ENCODE assay signal across 9 cellular contexts in the genomic region with DNA sequence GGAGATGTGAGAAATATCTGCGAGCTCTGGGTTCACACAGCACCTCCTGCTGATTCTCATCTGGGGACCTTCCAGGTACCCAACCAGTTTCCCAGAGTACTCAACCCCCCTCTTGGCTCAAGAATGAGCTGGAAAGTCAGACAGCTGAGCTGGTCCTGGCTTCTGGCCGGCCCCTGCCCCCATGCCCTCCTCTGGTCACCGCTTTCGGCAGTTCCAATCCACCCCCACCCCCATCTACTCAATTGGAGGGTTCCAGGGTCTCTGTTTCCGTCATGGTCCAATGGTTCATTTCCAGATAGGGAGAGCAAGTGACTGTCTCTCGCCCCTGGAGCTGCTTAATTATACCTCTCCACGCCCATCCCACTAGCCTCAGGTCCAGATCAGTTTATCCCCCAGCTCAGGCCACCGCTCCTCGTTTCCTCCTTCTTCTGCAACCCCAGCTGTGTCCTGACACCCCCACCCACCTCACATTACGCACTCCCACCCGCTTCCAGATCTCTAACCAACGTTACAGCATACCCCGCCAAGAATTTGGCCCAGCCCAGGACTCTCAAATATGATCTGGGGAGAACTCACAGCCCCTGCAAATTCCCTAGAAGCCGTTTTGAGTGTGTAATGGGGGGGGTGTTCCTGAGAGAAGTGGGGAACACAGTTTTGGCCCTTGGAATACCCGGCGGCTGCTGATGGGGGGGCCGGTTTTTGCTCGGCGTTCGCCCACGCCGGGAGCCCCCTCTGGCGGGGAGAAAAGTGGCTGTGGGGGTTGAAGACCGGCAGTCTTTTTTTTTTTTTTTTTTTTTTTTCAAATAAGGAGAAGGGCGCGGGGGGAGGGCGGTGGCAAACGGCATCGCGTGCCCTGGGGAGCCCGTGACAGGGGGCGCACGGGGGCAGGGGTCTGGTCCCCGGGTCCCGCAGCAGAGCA. TPM values are rescaled to one million over a fixed set of nuclear protein-coding genes. Genes with fewer than 3 reads are reported as not detected.
DNase-seq lines count a peak whose midpoint lies in the region; ATAC-seq, FAIRE-seq and TF ChIP-seq lines count a peak whose summit lies in the region.
"Had no signal": no experiment of that assay in that cellular context is flagged by ENCODE, and none has a peak within 500 bp of the region (broad histone marks: within the 10 kb centered on the region; RNA-seq: fewer than 3 reads in every experiment).

No MANE protein-coding gene starts in this region.

- H2AFZ ChIP-seq in endothelial cell of umbilical vein (ENCODE audit: low read depth, low read length), result no peak overlapping the region

- POLR2A ChIA-PET in endothelial cell of umbilical vein (lab: Charles Lee), result interaction anchor here (0.8 kb wide), 1 partner anchor 9 kb away, joined by 5 read pairs; no protein-coding TSS in a partner anchor

- intact Hi-C loops in left ventricle myocardium inferior (cut with micrococcal nuclease) (no loop called here), left ventricle myocardium superior (cut with micrococcal nuclease) (no loop called here), endothelial cell of umbilical vein (cut with micrococcal nuclease) (loop anchor here (5.0 kb wide), 1 partner anchor 149 kb away; a partner anchor contains a TSS)

- no peaks in the 10 kb centered on the region for H4K20me1 ChIP-seq in endothelial cell of umbilical vein (replicated peaks; ENCODE audit: control insufficient read depth, extremely low read depth, insufficient read depth, low read length)

- H3K4me2 ChIP-seq in endothelial cell of umbilical vein (ENCODE audit: insufficient read depth, low read length), result no peak overlapping the region

- no peak for TF ChIP-seq CTCF in left ventricle myocardium inferior (IDR thresholded peaks at IDR 0.05; ENCODE audit: borderline replicate concordance)
- TF ChIP-seq CTCF in endothelial cell of umbilical vein (IDR thresholded peaks at IDR 0.05; ENCODE audit: extremely low read depth in 1 of 2, insufficient read depth in 1 of 2, low read depth in 1 of 2, low read length in 2 of 2), result no peak

- no peak for FAIRE-seq in endothelial cell of umbilical vein (lab: Jason Lieb, UNC)
- FAIRE-seq: frontal cortex had no signal

- CTCF ChIA-PET in endothelial cell of umbilical vein (lab: Charles Lee), result interaction anchor here (0.7 to 7.5 kb wide), 5 partner anchors 8 to 160 kb away, joined by 3 to 108 read pairs (median 4); a partner anchor contains a TSS

- H3K4me3 ChIP-seq in left ventricle myocardium inferior, result peak overlapping the region; percentile 50
- no peak overlapping the region for H3K4me3 ChIP-seq in endothelial cell of umbilical vein (replicated peaks in 1 of 3; ENCODE audit: insufficient read depth in 1 of 3, low read depth in 1 of 3, low read length in 3 of 3)

- no TSS peak for BruUV-seq in endothelial cell of umbilical vein (replicated peaks; lab: Mats Ljungman, UMichigan)

- H3K9ac ChIP-seq in endothelial cell of umbilical vein (replicated peaks; ENCODE audit: extremely low read depth, insufficient read depth, low read length), result no peak overlapping the region

- H3K9me1 ChIP-seq in endothelial cell of umbilical vein (replicated peaks; ENCODE audit: control insufficient read depth, extremely low read depth, insufficient read depth, low read length), result no peaks in the 10 kb centered on the region

- dilution Hi-C loops in endothelial cell of umbilical vein (cut with MboI; ENCODE audit: extremely low pct_ligation_motif_present, low sequenced_read_pairs), result no loop called here

- ATAC-seq in left ventricle myocardium superior, result no peak
- ATAC-seq in HG03354 (IDR thresholded peaks at IDR 0.05; ENCODE audit: poor library complexity, severe bottlenecking, unreplicated experiment), result no peak

- H3K79me2 ChIP-seq in endothelial cell of umbilical vein (ENCODE audit: control insufficient read depth, insufficient read depth, low read length), result no peaks in the 10 kb centered on the region

- TF ChIP-seq POLR2A in endothelial cell of umbilical vein (IDR thresholded peaks at IDR 0.05; ENCODE audit: low read depth, low read length), result no peak

- H3K4me1 ChIP-seq in left ventricle myocardium inferior (peaks cover 45% of the 10 kb centered on the region), endothelial cell of umbilical vein (ENCODE audit: control insufficient read depth, extremely low read depth, insufficient read depth, low read length) (peaks cover 14% of the 10 kb centered on the region)

- H3K27me3 ChIP-seq in left ventricle myocardium inferior (ENCODE audit: low read depth), result peaks cover 76% of the 10 kb centered on the region
- peaks cover 46 to 49% of the 10 kb centered on the region in 2 experiments for H3K27me3 ChIP-seq in endothelial cell of umbilical vein (ENCODE audit: control insufficient read depth in 2 of 2, insufficient read depth in 2 of 2, low read length in 2 of 2)

- H3K9me3 ChIP-seq in left ventricle myocardium inferior (replicated peaks) (no peaks in the 10 kb centered on the region), endothelial cell of umbilical vein (replicated peaks; ENCODE audit: control insufficient read depth, insufficient read depth, low read length) (no peaks in the 10 kb centered on the region)

- H3K36me3 ChIP-seq in left ventricle myocardium inferior (no peaks in the 10 kb centered on the region), endothelial cell of umbilical vein (ENCODE audit: control insufficient read depth in 2 of 2, extremely low read depth in 1 of 2, insufficient read depth in 2 of 2, low read length in 2 of 2) (no peaks in the 10 kb centered on the region)

- H3K27ac ChIP-seq in left ventricle myocardium inferior (replicated peaks), result no peak overlapping the region
- H3K27ac ChIP-seq in endothelial cell of umbilical vein (ENCODE audit: insufficient read depth, low read depth, low read length), result no peak overlapping the region

- DNase-seq in left ventricle myocardium inferior (no peak), left ventricle myocardium superior (no peak), OCI-M2 (lab: John Stamatoyannopoulos, UW; ENCODE audit: unreplicated experiment) (peak; percentile 99), endothelial cell of umbilical vein (ENCODE audit: low read depth, low spot score) (no peak), HCEC 1CT (no peak), kidney tubule cell (ENCODE audit: low spot score) (no peak), SIG-M5 (lab: John Stamatoyannopoulos, UW) (no peak)

TF ChIP-seq in endothelial cell of umbilical vein, 7 proteins besides CTCF, POLR2A, EP300 and RAD21:
- TF ChIP-seq EZH2 (IDR thresholded peaks at IDR 0.05; ENCODE audit: borderline replicate concordance, low read depth, low read length, severe bottlenecking), result peak; percentile 61
- no peak for TF ChIP-seq MYC (IDR thresholded peaks at IDR 0.05; ENCODE audit: low read depth, low read length)

RNA-seq across cellular contexts. Expression of a gene that starts 1.8 kb away (rescaled TPM):
- total RNA-seq in left ventricle myocardium inferior (20.0 TPM), left ventricle myocardium superior (36.1 TPM), endothelial cell of umbilical vein (9.9 and 10.0 TPM in 2 replicates)
- polyA plus RNA-seq in endothelial cell of umbilical vein, result 3.7 and 3.8 TPM in 2 replicates
- 4.3 and 5.1 TPM in 2 replicates for polyA plus RNA-seq in endothelial cell of umbilical vein (2011; cell fraction: cytosol; rRNA removed)
- polyA plus RNA-seq in endothelial cell of umbilical vein (2011; cell fraction: nucleus; rRNA removed), result 5.6 and 5.7 TPM in 2 replicates
- polyA plus RNA-seq in endothelial cell of umbilical vein (2012), result 6.1 and 7.9 TPM in 2 replicates
- 3.7 and 5.0 TPM in 2 replicates for polyA minus RNA-seq in endothelial cell of umbilical vein
- 0.92 TPM for polyA minus RNA-seq in endothelial cell of umbilical vein (2011; cell fraction: cytosol; rRNA and poly(A)+ RNA removed)
- polyA minus RNA-seq in endothelial cell of umbilical vein (2011; cell fraction: nucleus; rRNA and poly(A)+ RNA removed), result 3.0 and 4.9 TPM in 2 replicates

RNA-seq across cellular contexts. Expression of a gene that starts 15.2 kb away (rescaled TPM):
- total RNA-seq in left ventricle myocardium inferior (142 TPM), left ventricle myocardium superior (157 TPM), endothelial cell of umbilical vein (275 and 300 TPM in 2 replicates)
- polyA plus RNA-seq in endothelial cell of umbilical vein, result 366 and 372 TPM in 2 replicates
- polyA plus RNA-seq in endothelial cell of umbilical vein (2011; cell fraction: cytosol; rRNA removed), result 471 and 535 TPM in 2 replicates
- 1,255 and 1,369 TPM in 2 replicates for polyA plus RNA-seq in endothelial cell of umbilical vein (2011; cell fraction: nucleus; rRNA removed)
- polyA plus RNA-seq in endothelial cell of umbilical vein (2012), result 348 and 387 TPM in 2 replicates
- 147 and 176 TPM in 2 replicates for polyA minus RNA-seq in endothelial cell of umbilical vein
- polyA minus RNA-seq in endothelial cell of umbilical vein (2011; cell fraction: cytosol; rRNA and poly(A)+ RNA removed), result 106 TPM
- 60.9 and 125 TPM in 2 replicates for polyA minus RNA-seq in endothelial cell of umbilical vein (2011; cell fraction: nucleus; rRNA and poly(A)+ RNA removed)

RNA-seq across cellular contexts. Expression of a gene that starts 38.2 kb away (rescaled TPM):
- 55.1 TPM for total RNA-seq in left ventricle myocardium inferior
- total RNA-seq in left ventricle myocardium superior, result 56.0 TPM
- total RNA-seq in endothelial cell of umbilical vein, result 138 and 142 TPM in 2 replicates
- polyA plus RNA-seq in endothelial cell of umbilical vein, result 92.9 and 93.7 TPM in 2 replicates
- 64.1 and 77.2 TPM in 2 replicates for polyA plus RNA-seq in endothelial cell of umbilical vein (2011; cell fraction: cytosol; rRNA removed)
- 407 and 608 TPM in 2 replicates for polyA plus RNA-seq in endothelial cell of umbilical vein (2011; cell fraction: nucleus; rRNA removed)
- polyA plus RNA-seq in endothelial cell of umbilical vein (2012), result 94.1 and 115 TPM in 2 replicates
- polyA minus RNA-seq in endothelial cell of umbilical vein, result 67.3 and 98.8 TPM in 2 replicates
- 44.9 TPM for polyA minus RNA-seq in endothelial cell of umbilical vein (2011; cell fraction: cytosol; rRNA and poly(A)+ RNA removed)
- polyA minus RNA-seq in endothelial cell of umbilical vein (2011; cell fraction: nucleus; rRNA and poly(A)+ RNA removed), result 109 and 141 TPM in 2 replicates
